In genomic region chr4:7287274-7287917, GRCh38 we compare ENCODE assay signal across 37 cellular contexts.
"Had no signal": no experiment of that assay in that cellular context is flagged by ENCODE, and none has a peak within 500 bp of the region (broad histone marks: within the 10 kb centered on the region; RNA-seq: fewer than 3 reads in every experiment).

No MANE protein-coding gene starts in this region.

- H3K4me3 Mint-ChIP-seq: activated CD4-positive, alpha-beta T cell treated with anti-CD3 and anti-CD28 coated beads, Interleukin-2, amount 10 ng/mL, durations not matched to agents 24 days and 14 days; activated CD8-positive, alpha-beta T cell treated with anti-CD3 and anti-CD28 coated beads for 36 hours; activated naive CD4-positive, alpha-beta T cell treated with anti-CD3 and anti-CD28 coated beads, Interleukin-2, amount 50 U/mL, for 24 hours; activated naive CD8-positive, alpha-beta T cell treated with anti-CD3 and anti-CD28 coated beads, Interleukin-2, amount 10 ng/mL, durations not matched to agents 7 days and 5 days; activated T-cell treated with anti-CD3 and anti-CD28 coated beads, Interleukin-2, amount 50 U/mL, for 72 hours; central memory CD8-positive, alpha-beta T cell; T-cell had no signal

- H3K4me3 ChIP-seq: ascending aorta, cardiac muscle cell, PC-9, SJSA1 had no signal

- H3K36me3 ChIP-seq: ascending aorta, cardiac muscle cell, SJSA1 had no signal

- H3K4me2 ChIP-seq: KMS-11, PC-9 had no signal

- H3K27ac ChIP-seq: ascending aorta, cardiac muscle cell, KMS-11, PC-9, SJSA1, VCaP had no signal

- H3K27ac Mint-ChIP-seq: activated CD4-positive, alpha-beta T cell treated with anti-CD3 and anti-CD28 coated beads, Interleukin-2, amount 10 ng/mL, durations not matched to agents 24 days and 14 days; activated CD8-positive, alpha-beta T cell treated with anti-CD3 and anti-CD28 coated beads for 36 hours; activated naive CD4-positive, alpha-beta T cell treated with anti-CD3 and anti-CD28 coated beads, Interleukin-2, amount 50 U/mL, for 24 hours; activated naive CD8-positive, alpha-beta T cell treated with anti-CD3 and anti-CD28 coated beads, Interleukin-2, amount 10 ng/mL, durations not matched to agents 7 days and 5 days; activated T-cell treated with anti-CD3 and anti-CD28 coated beads, Interleukin-2, amount 50 U/mL, for 72 hours; activated T-helper 2 cell treated with anti-CD3 and anti-CD28 coated beads, Interferon-gamma antibody, Interleukin-2, Interleukin-4, amounts not matched to agents 10 μg/mL and 5 μg/mL and 100 μg/mL, durations not matched to agents 14 hours and 24 hours and 36 hours; T-cell had no signal

- H3K9me3 ChIP-seq: ascending aorta, SJSA1 had no signal

- H3K4me1 ChIP-seq: SJSA1 had no signal

- H2AFZ ChIP-seq: PC-9 had no signal

- H3K4me1 Mint-ChIP-seq: activated CD4-positive, alpha-beta T cell treated with anti-CD3 and anti-CD28 coated beads, Interleukin-2, amount 10 ng/mL, durations not matched to agents 24 days and 14 days; activated naive CD4-positive, alpha-beta T cell treated with anti-CD3 and anti-CD28 coated beads, Interleukin-2, amount 50 U/mL, for 24 hours; activated naive CD8-positive, alpha-beta T cell treated with anti-CD3 and anti-CD28 coated beads, Interleukin-2, amount 10 ng/mL, durations not matched to agents 7 days and 5 days had no signal

- H3K9me3 Mint-ChIP-seq: activated CD4-positive, alpha-beta T cell treated with anti-CD3 and anti-CD28 coated beads, Interleukin-2, amount 10 ng/mL, durations not matched to agents 24 days and 14 days; activated CD8-positive, alpha-beta T cell treated with anti-CD3 and anti-CD28 coated beads for 36 hours; activated naive CD4-positive, alpha-beta T cell treated with anti-CD3 and anti-CD28 coated beads, Interleukin-2, amount 50 U/mL, for 24 hours; activated naive CD8-positive, alpha-beta T cell treated with anti-CD3 and anti-CD28 coated beads, Interleukin-2, amount 10 ng/mL, durations not matched to agents 7 days and 5 days; activated T-cell treated with anti-CD3 and anti-CD28 coated beads, Interleukin-2, amount 50 U/mL, for 72 hours; activated T-helper 2 cell treated with anti-CD3 and anti-CD28 coated beads, Interferon-gamma antibody, Interleukin-2, Interleukin-4, amounts not matched to agents 10 μg/mL and 5 μg/mL and 100 μg/mL, durations not matched to agents 14 hours and 24 hours and 36 hours; central memory CD8-positive, alpha-beta T cell; T-cell had no signal

- H3K36me3 Mint-ChIP-seq: activated naive CD4-positive, alpha-beta T cell treated with anti-CD3 and anti-CD28 coated beads, Interleukin-2, amount 50 U/mL, for 24 hours; activated naive CD8-positive, alpha-beta T cell treated with anti-CD3 and anti-CD28 coated beads, Interleukin-2, amount 10 ng/mL, durations not matched to agents 7 days and 5 days; T-cell had no signal

- ATAC-seq: activated CD8-positive, alpha-beta T cell treated with anti-CD3 and anti-CD28 coated beads for 36 hours; activated T-cell treated with anti-CD3 and anti-CD28 coated beads, Interleukin-2, amount 50 U/mL, for 72 hours; SK-N-SH treated with all-trans-retinoic acid at 6 μM for 48 hours; T-cell had no signal

- DNase-seq: activated CD4-positive, alpha-beta T cell treated with anti-CD3 and anti-CD28 coated beads for 1 hour; activated CD4-positive, alpha-beta T cell treated with anti-CD3 and anti-CD28 coated beads, Interleukin-2, amount 10 ng/mL, durations not matched to agents 24 days and 14 days; activated CD4-positive, alpha-beta T cell treated with anti-CD3 and anti-CD28 coated beads, Interleukin-2, amount 50 U/mL, for 4 hours; activated CD4-positive, CD25-positive, alpha-beta regulatory T cell; activated CD8-positive, alpha-beta T cell treated with anti-CD3 and anti-CD28 coated beads for 36 hours; activated gamma-delta T cell; activated naive CD4-positive, alpha-beta T cell treated with Interleukin-2 at 50 U/mL for 16 hours; activated naive CD8-positive, alpha-beta T cell treated with anti-CD3 and anti-CD28 coated beads, Interleukin-2, amount 10 ng/mL, durations not matched to agents 7 days and 5 days; activated T-cell treated with anti-CD3 and anti-CD28 coated beads, Interleukin-2, amount 50 U/mL, for 1 hour; amygdala; MM.1S; MV-4-11; NCI-H1092; NCI-H1436 treated with DMSO at 0.1 percent for 48 hours; NCI-H187; NCI-H2029 treated with DMSO at 0.1 percent for 48 hours; NCI-H2107; NCI-H2171; NCI-H510A; NCI-H526; NCI-H748 treated with DMSO at 0.1 percent for 48 hours; NK-92 treated with Interleukin-12 subunit alpha and Interleukin-12 subunit beta, amount 100 ng/mL, for 24 hours; PC-9; SHP77 treated with DMSO at 0.1 percent for 48 hours; T-cell; T-helper 2 cell; T-helper 9 cell had no signal

- H3K27me3 ChIP-seq: ascending aorta, cardiac muscle cell, SJSA1 had no signal

- H3K9ac ChIP-seq: KMS-11 had no signal
